Comparison of ENCODE assay signal across 11 cellular contexts in the genomic region with DNA sequence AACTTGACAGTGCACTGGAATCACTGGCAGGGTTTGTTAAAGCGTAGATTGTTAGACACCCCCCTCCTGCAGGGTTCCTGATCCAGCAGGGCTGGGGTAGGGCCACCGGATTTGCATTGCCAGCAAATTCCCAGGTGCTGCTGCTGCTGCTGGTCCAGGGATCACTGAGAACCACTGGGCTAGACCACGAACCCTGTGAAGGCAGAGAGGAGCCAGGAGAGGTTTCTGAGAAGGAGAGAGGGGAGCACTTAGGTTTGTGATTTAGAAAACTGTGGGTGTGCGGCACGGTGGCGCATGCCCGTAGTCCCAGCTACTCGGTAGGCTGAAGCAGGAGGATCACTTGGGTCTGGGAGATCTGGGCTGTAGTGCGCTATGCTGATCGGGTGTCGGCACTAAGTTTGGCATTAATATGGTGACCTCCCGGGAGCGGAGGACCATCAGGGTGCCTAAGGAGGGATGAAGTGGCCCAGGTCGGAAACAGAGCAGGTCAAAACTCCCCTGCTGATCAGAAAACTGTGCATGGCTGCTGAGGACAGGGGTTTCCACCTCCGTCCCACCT. TPM values are rescaled to one million over a fixed set of nuclear protein-coding genes. Genes with fewer than 3 reads are reported as not detected.
DNase-seq lines count a peak whose midpoint lies in the region; ATAC-seq, FAIRE-seq and TF ChIP-seq lines count a peak whose summit lies in the region.
"Had no signal": no experiment of that assay in that cellular context is flagged by ENCODE, and none has a peak within 500 bp of the region (broad histone marks: within the 10 kb centered on the region; RNA-seq: fewer than 3 reads in every experiment).

No MANE protein-coding gene starts in this region.

- peak in 1 of 2 donors; percentile 1 for ATAC-seq in CD4-positive, CD25-positive, alpha-beta regulatory T cell (ENCODE audit: low read depth in 2 of 2)
- ATAC-seq in GM21529 (IDR thresholded peaks at IDR 0.05; ENCODE audit: unreplicated experiment) (peak; percentile 1), T-cell (replicated peaks in 1 of 4) (no peak), GM21515 (IDR thresholded peaks at IDR 0.05; ENCODE audit: unreplicated experiment) (no peak)

- peak overlapping the region; percentile 96 to 98 (median 98) for H3K27ac Mint-ChIP-seq in CD4-positive, CD25-positive, alpha-beta regulatory T cell
- H3K27ac Mint-ChIP-seq in T-cell = peak overlapping the region; percentile 90 to 96
- H3K27ac Mint-ChIP-seq: progenitor cell of endocrine pancreas had no signal

- peak overlapping the region in 1 of 2 donors; percentile 49 for H3K9ac ChIP-seq in kidney (ENCODE audit: low read length in 2 of 2)

- peaks cover 28 to 94% (median 73%) of the 10 kb centered on the region in 4 donors for H3K4me1 Mint-ChIP-seq in CD4-positive, CD25-positive, alpha-beta regulatory T cell
- H3K4me1 Mint-ChIP-seq in T-cell = peaks cover 81 to 86% (median 82%) of the 10 kb centered on the region in 3 donors

- DNase-seq in CD4-positive, CD25-positive, alpha-beta regulatory T cell = no peak
- no peak for DNase-seq in T-cell
- DNase-seq in kidney = no peak
- no peak for DNase-seq in NCI-H1436 treated with DMSO at 0.1 percent for 48 hours (lab: John Stamatoyannopoulos, UW)
- no peak for DNase-seq in NCI-H82 treated with DMSO at 0.1 percent for 48 hours (lab: John Stamatoyannopoulos, UW; ENCODE audit: unreplicated experiment)
- DNase-seq in NCI-H345 treated with DMSO at 0.1 percent for 48 hours (lab: John Stamatoyannopoulos, UW; ENCODE audit: unreplicated experiment) = no peak
- DNase-seq: Caco-2 had no signal

- peaks cover 7% of the 10 kb centered on the region for H3K36me3 Mint-ChIP-seq in CD4-positive, CD25-positive, alpha-beta regulatory T cell
- H3K36me3 Mint-ChIP-seq in T-cell = peaks cover 9% of the 10 kb centered on the region

- no peaks in the 10 kb centered on the region for H3K27me3 ChIP-seq in CD4-positive, CD25-positive, alpha-beta regulatory T cell (ENCODE audit: control insufficient read depth, insufficient read depth, low read length)

- H3K36me3 ChIP-seq in CD4-positive, CD25-positive, alpha-beta regulatory T cell (ENCODE audit: control insufficient read depth, insufficient read depth, low read length) = no peaks in the 10 kb centered on the region
- no peaks in the 10 kb centered on the region for H3K36me3 ChIP-seq in kidney (ENCODE audit: control insufficient read depth in 1 of 2, insufficient read depth in 2 of 2, low read length in 2 of 2)

- POLR2A ChIA-PET in T-cell (lab: Charles Lee) = interaction anchor here in 1 of 2 donors (0.6 to 5.0 kb wide), 7 partner anchors 8 to 67 kb away, joined by 3 to 79 read pairs (median 3); partner anchors contain the start of gene PPP1R16B

- H3K27ac ChIP-seq in CD4-positive, CD25-positive, alpha-beta regulatory T cell (ENCODE audit: insufficient read depth, low read length, poor library complexity, severe bottlenecking) = peak overlapping the region; percentile 81
- H3K27ac ChIP-seq in kidney (ENCODE audit: low read depth in 2 of 2, low read length in 2 of 2) = peak overlapping the region; percentile 79 to 84

- intact Hi-C loops in kidney (cut with DNase I) = no loop called here

- FAIRE-seq in kidney (lab: Jason Lieb, UNC) = no peak
- FAIRE-seq: endothelial cell of umbilical vein had no signal

- peaks cover 5% of the 10 kb centered on the region for H3K27me3 Mint-ChIP-seq in CD4-positive, CD25-positive, alpha-beta regulatory T cell
- no peaks in the 10 kb centered on the region for H3K27me3 Mint-ChIP-seq in T-cell

- no peak for TF ChIP-seq CTCF in kidney (IDR thresholded peaks at IDR 0.05; ENCODE audit: borderline replicate concordance, extremely low read depth, insufficient read depth)

- H3K9me3 Mint-ChIP-seq in CD4-positive, CD25-positive, alpha-beta regulatory T cell = peaks cover 0 to 1% (median 0%) of the 10 kb centered on the region in 7 donors
- H3K9me3 Mint-ChIP-seq in T-cell = no peaks in the 10 kb centered on the region

- H3K4me1 ChIP-seq in CD4-positive, CD25-positive, alpha-beta regulatory T cell (ENCODE audit: control insufficient read depth, insufficient read depth, low read length, poor library complexity, severe bottlenecking) = peaks cover 70% of the 10 kb centered on the region
- H3K4me1 ChIP-seq in kidney (ENCODE audit: control insufficient read depth in 1 of 2, insufficient read depth in 1 of 2, low read depth in 1 of 2, low read length in 2 of 2) = peaks cover 32 to 33% of the 10 kb centered on the region in 2 donors

- peak overlapping the region; percentile 71 for H3K4me3 ChIP-seq in CD4-positive, CD25-positive, alpha-beta regulatory T cell (ENCODE audit: low read depth, low read length)
- peak overlapping the region; percentile 9 to 46 for H3K4me3 ChIP-seq in kidney (ENCODE audit: low read length in 2 of 2)

- H3K9me3 ChIP-seq in CD4-positive, CD25-positive, alpha-beta regulatory T cell (ENCODE audit: control insufficient read depth in 2 of 2, low read length in 2 of 2) = no peaks in the 10 kb centered on the region
- H3K9me3 ChIP-seq in kidney (ENCODE audit: control insufficient read depth in 1 of 2, low read length in 2 of 2) = no peaks in the 10 kb centered on the region
- H3K9me3 ChIP-seq: Caco-2 had no signal

- CTCF ChIA-PET in T-cell (lab: Charles Lee) = interaction anchor here in 1 of 2 donors (1.5 to 4.9 kb wide), 2 partner anchors 31 to 66 kb away, joined by 4 to 41 read pairs; no protein-coding TSS in a partner anchor

- H3K4me3 Mint-ChIP-seq in CD4-positive, CD25-positive, alpha-beta regulatory T cell = peak overlapping the region; percentile 68 to 91 (median 88)
- H3K4me3 Mint-ChIP-seq in T-cell = peak overlapping the region; percentile 75 to 84 (median 83)

RNA-seq across cellular contexts. Expression of gene FAM83D, which starts 53.6 kb away (rescaled TPM):
- 8.6 TPM for total RNA-seq in CD4-positive, CD25-positive, alpha-beta regulatory T cell
- 1 to 10 TPM in 2 of 4 donors, under 1 TPM in 2; 0.20 to 1.8 (median 1.1) TPM for polyA plus RNA-seq in CD4-positive, CD25-positive, alpha-beta regulatory T cell
- 1 to 10 TPM; 1.3 to 4.0 (median 2.4) TPM for total RNA-seq in T-cell
- total RNA-seq in kidney = 0.79 TPM
- 1.2 TPM for polyA plus RNA-seq in kidney (ENCODE audit: insufficient read depth, low read depth, low replicate concordance)
